In genomic region chr21:42581676-42582371, GRCh38 we compare ENCODE assay signal across 16 cellular contexts.
"Had no signal": no experiment of that assay in that cellular context is flagged by ENCODE, and none has a peak within 500 bp of the region (broad histone marks: within the 10 kb centered on the region; RNA-seq: fewer than 3 reads in every experiment).

No MANE protein-coding gene starts in this region.

- H3K4me1 ChIP-seq: adrenal gland, thyroid gland, vagina had no signal

- H3K4me1 Mint-ChIP-seq: naive B cell had no signal

- H3K4me3 Mint-ChIP-seq: activated CD4-positive, alpha-beta memory T cell treated with anti-CD3 and anti-CD28 coated beads for 36 hours; activated T-cell treated with anti-CD3 and anti-CD28 coated beads, Interleukin-2, amount 50 U/mL, for 72 hours; naive B cell had no signal

- H3K27me3 Mint-ChIP-seq: activated CD4-positive, alpha-beta memory T cell treated with anti-CD3 and anti-CD28 coated beads for 36 hours; naive B cell had no signal

- DNase-seq: activated CD4-positive, alpha-beta memory T cell treated with anti-CD3 and anti-CD28 coated beads for 36 hours; activated naive CD4-positive, alpha-beta T cell; activated T-cell treated with anti-CD3 and anti-CD28 coated beads, Interleukin-2, amount 50 U/mL, for 72 hours; central memory CD4-positive, alpha-beta T cell; cortex of kidney; effector CD8-positive, alpha-beta T cell; foreskin melanocyte; midbrain; naive B cell; nucleus accumbens; stimulated activated CD4-positive, alpha-beta T cell treated with anti-CD3 and anti-CD28 coated beads, Interleukin-4, amount 100 ng/mL, for 1 hour; stimulated activated CD8-positive, alpha-beta memory T cell treated with anti-CD3 and anti-CD28 coated beads, Interleukin-4, amount 100 ng/mL, for 48 hours; thyroid gland had no signal

- ATAC-seq: activated T-cell treated with anti-CD3 and anti-CD28 coated beads, Interleukin-2, amount 50 U/mL, for 72 hours had no signal

- H3K36me3 ChIP-seq: adrenal gland, thyroid gland, vagina had no signal

- H3K27me3 ChIP-seq: adrenal gland, thyroid gland, vagina had no signal

- H3K9me3 Mint-ChIP-seq: activated T-cell treated with anti-CD3 and anti-CD28 coated beads, Interleukin-2, amount 50 U/mL, for 72 hours had no signal

- H3K27ac Mint-ChIP-seq: activated CD4-positive, alpha-beta memory T cell treated with anti-CD3 and anti-CD28 coated beads for 36 hours; activated T-cell treated with anti-CD3 and anti-CD28 coated beads, Interleukin-2, amount 50 U/mL, for 72 hours; naive B cell had no signal

- H3K9me3 ChIP-seq: thyroid gland, vagina had no signal

- H3K27ac ChIP-seq: adrenal gland, thyroid gland, vagina had no signal

- H3K4me3 ChIP-seq: adrenal gland, thyroid gland, vagina had no signal

- FAIRE-seq: islet of Langerhans had no signal
